11 cellular contexts compared by ENCODE assay signal in the genomic region with DNA sequence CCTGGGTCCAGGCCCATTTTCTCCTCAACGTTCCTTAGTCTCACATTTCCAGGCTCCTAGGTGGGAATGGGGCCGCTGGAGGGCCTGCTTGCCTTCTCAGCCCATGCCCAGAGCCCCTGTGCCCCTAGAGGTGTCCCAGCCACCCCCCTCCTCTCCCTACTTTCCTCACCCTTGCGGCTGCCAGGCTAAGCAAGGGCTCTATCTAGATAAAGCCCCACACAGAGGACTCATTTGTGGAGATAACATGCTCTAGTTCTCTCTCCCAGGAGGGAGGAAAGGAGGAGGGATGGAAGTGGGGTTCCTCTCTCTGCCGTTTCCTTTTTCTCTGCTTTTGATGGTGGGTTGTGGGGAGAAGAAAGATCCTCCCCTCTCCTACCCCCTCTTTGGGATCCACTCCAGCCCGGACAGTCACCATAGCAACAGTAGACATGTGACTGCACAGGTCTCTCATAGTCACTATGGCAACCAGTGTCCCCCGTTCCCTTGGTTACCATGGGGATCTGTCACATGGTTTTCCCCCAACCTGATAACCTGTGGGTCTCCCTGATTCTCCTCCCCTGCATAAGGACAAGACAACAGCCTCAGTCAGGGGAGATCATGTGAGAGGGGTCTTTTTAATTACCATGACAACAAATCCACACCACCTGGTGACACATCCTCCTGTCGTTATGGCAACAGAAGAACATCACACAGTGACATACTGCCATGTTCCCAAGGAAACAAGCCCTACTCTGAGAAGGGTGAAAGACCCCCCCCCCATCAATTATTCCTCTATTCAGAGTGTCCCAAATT. TPM values are rescaled to one million over a fixed set of nuclear protein-coding genes. Genes with fewer than 3 reads are reported as not detected.
A peak's percentile ranks its signal among the peaks of the same experiment; 100 is the strongest.
DNase-seq lines count a peak whose midpoint lies in the region; ATAC-seq, FAIRE-seq and TF ChIP-seq lines count a peak whose summit lies in the region.
"Had no signal": no experiment of that assay in that cellular context is flagged by ENCODE, and none has a peak within 500 bp of the region (broad histone marks: within the 10 kb centered on the region; RNA-seq: fewer than 3 reads in every experiment).

No MANE protein-coding gene starts in this region.

- no peak for TF ChIP-seq POLR2A in esophagus squamous epithelium (IDR thresholded peaks at IDR 0.05)

- no peak for FAIRE-seq in RCC 7860 (lab: Jason Lieb, UNC)
- FAIRE-seq: GM19239 had no signal

- TF ChIP-seq CTCF in esophagus squamous epithelium (IDR thresholded peaks at IDR 0.05): no peak

- DNase-seq in activated CD4-positive, alpha-beta T cell treated with anti-CD3 and anti-CD28 coated beads, Interleukin-2, amount 10 ng/mL, durations not matched to agents 24 days and 14 days: peak; percentile 70
- no peak for DNase-seq in activated CD4-positive, alpha-beta T cell treated with anti-CD3 and anti-CD28 coated beads for 48 hours
- DNase-seq in RCC 7860 (ENCODE audit: low spot score) (peak; percentile 39), esophagus squamous epithelium (lab: John Stamatoyannopoulos, UW) (no peak), AML-193 (lab: John Stamatoyannopoulos, UW) (no peak)
- DNase-seq in stimulated activated naive B cell treated with anti-CD40 and anti-IgM and Interleukin-4, amounts not matched to agents 10 μg/mL and 1 μg/mL and 100 μg/mL, for 72 hours: no peak
- no peak for DNase-seq in effector memory CD4-positive, alpha-beta T cell
- DNase-seq: T-helper 1 cell had no signal

- H3K27ac Mint-ChIP-seq in activated CD4-positive, alpha-beta T cell treated with anti-CD3 and anti-CD28 coated beads, Interleukin-2, amount 10 ng/mL, durations not matched to agents 24 days and 14 days: peak overlapping the region; percentile 45
- H3K27ac Mint-ChIP-seq in stimulated activated naive B cell treated with anti-CD40 and anti-IgM and Interleukin-4, amounts not matched to agents 10 μg/mL and 1 μg/mL and 100 μg/mL, for 72 hours: peak overlapping the region; percentile 39

- peak overlapping the region in 3 of 4 donors; percentile 14 to 69 (median 68) for H3K27ac ChIP-seq in esophagus squamous epithelium
- no peak overlapping the region for H3K27ac ChIP-seq in effector memory CD4-positive, alpha-beta T cell (ENCODE audit: insufficient read depth, low read length, poor library complexity, severe bottlenecking)

- H3K4me3 Mint-ChIP-seq in activated CD4-positive, alpha-beta T cell treated with anti-CD3 and anti-CD28 coated beads, Interleukin-2, amount 10 ng/mL, durations not matched to agents 24 days and 14 days: no peak overlapping the region
- no peak overlapping the region for H3K4me3 Mint-ChIP-seq in stimulated activated naive B cell treated with anti-CD40 and anti-IgM and Interleukin-4, amounts not matched to agents 10 μg/mL and 1 μg/mL and 100 μg/mL, for 72 hours

- intact Hi-C loops in activated CD4-positive, alpha-beta T cell treated with anti-CD3 and anti-CD28 coated beads, Interleukin-2, amount 10 ng/mL, durations not matched to agents 24 days and 14 days (cut with micrococcal nuclease): no loop called here
- intact Hi-C loops in esophagus squamous epithelium (cut with DNase I): no loop called here

- WGBS in esophagus squamous epithelium, 2 donors: 20 to 33% methylated on average over 4 to 7 of the region's 7 CpGs

- H3K27me3 Mint-ChIP-seq in activated CD4-positive, alpha-beta T cell treated with anti-CD3 and anti-CD28 coated beads, Interleukin-2, amount 10 ng/mL, durations not matched to agents 24 days and 14 days: peaks cover 52% of the 10 kb centered on the region
- H3K27me3 Mint-ChIP-seq in stimulated activated naive B cell treated with anti-CD40 and anti-IgM and Interleukin-4, amounts not matched to agents 10 μg/mL and 1 μg/mL and 100 μg/mL, for 72 hours: peaks cover 68 to 81% of the 10 kb centered on the region in 2 donors

- no peaks in the 10 kb centered on the region for H3K36me3 Mint-ChIP-seq in activated CD4-positive, alpha-beta T cell treated with anti-CD3 and anti-CD28 coated beads, Interleukin-2, amount 10 ng/mL, durations not matched to agents 24 days and 14 days (ENCODE audit: low read depth)
- no peaks in the 10 kb centered on the region for H3K36me3 Mint-ChIP-seq in stimulated activated naive B cell treated with anti-CD40 and anti-IgM and Interleukin-4, amounts not matched to agents 10 μg/mL and 1 μg/mL and 100 μg/mL, for 72 hours

- peaks cover 15 to 73% (median 28%) of the 10 kb centered on the region in 4 donors for H3K27me3 ChIP-seq in esophagus squamous epithelium
- H3K27me3 ChIP-seq in effector memory CD4-positive, alpha-beta T cell (replicated peaks; ENCODE audit: control insufficient read depth, insufficient read depth, low read length, poor library complexity, severe bottlenecking): peaks cover 26% of the 10 kb centered on the region

- H3K4me1 ChIP-seq in esophagus squamous epithelium: peaks cover 16 to 38% (median 24%) of the 10 kb centered on the region in 3 donors
- peaks cover 13% of the 10 kb centered on the region for H3K4me1 ChIP-seq in effector memory CD4-positive, alpha-beta T cell (ENCODE audit: control insufficient read depth, insufficient read depth, low read length, poor library complexity, severe bottlenecking)

- H3K36me3 ChIP-seq in esophagus squamous epithelium: no peaks in the 10 kb centered on the region
- no peaks in the 10 kb centered on the region for H3K36me3 ChIP-seq in effector memory CD4-positive, alpha-beta T cell (ENCODE audit: control insufficient read depth, insufficient read depth, low read length)

- peaks cover 7% of the 10 kb centered on the region for H3K4me1 Mint-ChIP-seq in activated CD4-positive, alpha-beta T cell treated with anti-CD3 and anti-CD28 coated beads, Interleukin-2, amount 10 ng/mL, durations not matched to agents 24 days and 14 days
- H3K4me1 Mint-ChIP-seq in stimulated activated naive B cell treated with anti-CD40 and anti-IgM and Interleukin-4, amounts not matched to agents 10 μg/mL and 1 μg/mL and 100 μg/mL, for 72 hours: peaks cover 13 to 24% of the 10 kb centered on the region in 2 donors

- no peak overlapping the region for H3K4me3 ChIP-seq in esophagus squamous epithelium
- H3K4me3 ChIP-seq in effector memory CD4-positive, alpha-beta T cell (ENCODE audit: insufficient read depth, low read depth, low read length, poor library complexity, severe bottlenecking): no peak overlapping the region

- H3K9me3 Mint-ChIP-seq in activated CD4-positive, alpha-beta T cell treated with anti-CD3 and anti-CD28 coated beads, Interleukin-2, amount 10 ng/mL, durations not matched to agents 24 days and 14 days: no peaks in the 10 kb centered on the region
- no peaks in the 10 kb centered on the region for H3K9me3 Mint-ChIP-seq in stimulated activated naive B cell treated with anti-CD40 and anti-IgM and Interleukin-4, amounts not matched to agents 10 μg/mL and 1 μg/mL and 100 μg/mL, for 72 hours

- no peaks in the 10 kb centered on the region for H3K9me3 ChIP-seq in esophagus squamous epithelium
- H3K9me3 ChIP-seq in effector memory CD4-positive, alpha-beta T cell (ENCODE audit: control insufficient read depth, low read length): no peaks in the 10 kb centered on the region

- ATAC-seq in stimulated activated naive B cell treated with anti-CD40 and anti-IgM and Interleukin-4, amounts not matched to agents 10 μg/mL and 1 μg/mL and 100 μg/mL, for 72 hours (replicated peaks): no peak
- ATAC-seq in HG02970 (IDR thresholded peaks at IDR 0.05; ENCODE audit: low FRiP score, unreplicated experiment): no peak

RNA-seq across cellular contexts. Expression of a gene that starts 5.2 kb away (rescaled TPM):
- 0.07 TPM in 1 of 2 replicates, not detected in the other for total RNA-seq in activated CD4-positive, alpha-beta T cell treated with anti-CD3 and anti-CD28 coated beads, Interleukin-2, amount 10 ng/mL, durations not matched to agents 24 days and 14 days
- total RNA-seq in esophagus squamous epithelium: under 1 TPM in 3 of 4 donors, not detected in 1; 0.11 to 0.38 (median 0.13) TPM
- total RNA-seq: kidney epithelial cell had no signal

RNA-seq across cellular contexts. Expression of a gene that starts 18.8 kb away (rescaled TPM):
- total RNA-seq in activated CD4-positive, alpha-beta T cell treated with anti-CD3 and anti-CD28 coated beads, Interleukin-2, amount 10 ng/mL, durations not matched to agents 24 days and 14 days: 21.6 and 22.4 TPM in 2 replicates
- total RNA-seq in esophagus squamous epithelium: 10 to 100 TPM; 34.1 to 67.3 (median 38.1) TPM

RNA-seq across cellular contexts. Expression of a gene that starts 33.2 kb away (rescaled TPM):
- not detected in 2 replicates for total RNA-seq in activated CD4-positive, alpha-beta T cell treated with anti-CD3 and anti-CD28 coated beads, Interleukin-2, amount 10 ng/mL, durations not matched to agents 24 days and 14 days
- total RNA-seq in esophagus squamous epithelium: 100 to 1,000 TPM in 1 of 4 donors, 10 to 100 TPM in 3; 24.5 to 111 (median 51.8) TPM

RNA-seq across cellular contexts. Expression of a gene that starts 57.5 kb away (rescaled TPM):
- 3.5 TPM in 2 replicates for total RNA-seq in activated CD4-positive, alpha-beta T cell treated with anti-CD3 and anti-CD28 coated beads, Interleukin-2, amount 10 ng/mL, durations not matched to agents 24 days and 14 days
- under 1 TPM in 1 of 4 donors, not detected in 3; 0.38 TPM for total RNA-seq in esophagus squamous epithelium

Comparison
In these comparisons a context has a peak if more than half of its experiments do, and no peak if none do; other contexts are left out.
1. DNase-seq: peak in activated CD4-positive, alpha-beta T cell treated with anti-CD3 and anti-CD28 coated beads, Interleukin-2, amount 10 ng/mL, durations not matched to agents 24 days and 14 days (single experiment) and RCC 7860 (single experiment); none in activated CD4-positive, alpha-beta T cell treated with anti-CD3 and anti-CD28 coated beads for 48 hours (single experiment), esophagus squamous epithelium (single experiment), stimulated activated naive B cell treated with anti-CD40 and anti-IgM and Interleukin-4, amounts not matched to agents 10 μg/mL and 1 μg/mL and 100 μg/mL, for 72 hours (single experiment), AML-193 (0 of 2) and effector memory CD4-positive, alpha-beta T cell (0 of 3).
2. RNA of a gene that starts 33.2 kb away (total RNA-seq): 24.5 to 111 TPM in esophagus squamous epithelium; not detected in activated CD4-positive, alpha-beta T cell treated with anti-CD3 and anti-CD28 coated beads, Interleukin-2, amount 10 ng/mL, durations not matched to agents 24 days and 14 days; every median in the first group is over 10 times any median in the second.